18 cellular contexts compared by ENCODE assay signal in genomic region chr16:1548727-1549126, GRCh38. TPM values are rescaled to one million over a fixed set of nuclear protein-coding genes. Genes with fewer than 3 reads are reported as not detected.
A peak's percentile ranks its signal among the peaks of the same experiment; 100 is the strongest.
DNase-seq lines count a peak whose midpoint lies in the region; ATAC-seq and TF ChIP-seq lines count a peak whose summit lies in the region.
"Had no signal": no experiment of that assay in that cellular context is flagged by ENCODE, and none has a peak within 500 bp of the region (broad histone marks: within the 10 kb centered on the region; RNA-seq: fewer than 3 reads in every experiment).

No MANE protein-coding gene starts in this region.

- 11 to 55% methylated on average over 11 to 23 of the region's 23 CpGs for WGBS in esophagus squamous epithelium, 2 donors
- WGBS in aorta, 2 donors, result 87% methylated on average over 23 of the region's 23 CpGs

- H3K36me3 Mint-ChIP-seq in activated T-helper 17 cell treated with anti-CD3 and anti-CD28 coated beads, Interleukin-2, amount 50 U/mL, for 72 hours (ENCODE audit: low read depth), result peaks cover 53% of the 10 kb centered on the region

- H3K4me1 ChIP-seq in esophagus squamous epithelium, result peaks cover 8 to 87% (median 64%) of the 10 kb centered on the region in 3 donors
- peaks cover 51 to 64% (median 59%) of the 10 kb centered on the region in 3 donors for H3K4me1 ChIP-seq in skeletal muscle tissue (ENCODE audit: control insufficient read depth in 3 of 3, insufficient read depth in 3 of 3, low read length in 3 of 3)
- peaks cover 0 to 2% of the 10 kb centered on the region in 2 donors for H3K4me1 ChIP-seq in aorta (ENCODE audit: control insufficient read depth in 1 of 2, insufficient read depth in 2 of 2, low read length in 2 of 2)

- H3K4me1 Mint-ChIP-seq in activated T-helper 17 cell treated with anti-CD3 and anti-CD28 coated beads, Interleukin-2, amount 50 U/mL, for 72 hours, result peaks cover 14% of the 10 kb centered on the region

- H3K4me3 Mint-ChIP-seq in activated T-helper 17 cell treated with anti-CD3 and anti-CD28 coated beads, Interleukin-2, amount 50 U/mL, for 72 hours, result no peak overlapping the region
- H3K4me3 Mint-ChIP-seq: activated B cell treated with CpG ODN at 0.5 μM for 24 hours had no signal

- H3K27ac ChIP-seq in esophagus squamous epithelium, result peak overlapping the region; percentile 57 to 84 (median 70)
- peak overlapping the region; percentile 19 for H3K27ac ChIP-seq in skeletal muscle tissue (ENCODE audit: low read depth, low read length)
- H3K27ac ChIP-seq in aorta (ENCODE audit: low read depth in 1 of 2, low read length in 2 of 2), result peak overlapping the region in 1 of 2 donors; percentile 4

- no peaks in the 10 kb centered on the region for H3K9me3 Mint-ChIP-seq in activated T-helper 17 cell treated with anti-CD3 and anti-CD28 coated beads, Interleukin-2, amount 50 U/mL, for 72 hours
- H3K9me3 Mint-ChIP-seq: activated B cell treated with CpG ODN at 0.5 μM for 24 hours had no signal

- H3K9me3 ChIP-seq in esophagus squamous epithelium (no peaks in the 10 kb centered on the region), skeletal muscle tissue (ENCODE audit: control insufficient read depth in 3 of 3, low read length in 3 of 3) (no peaks in the 10 kb centered on the region), aorta (ENCODE audit: control insufficient read depth, low read length) (no peaks in the 10 kb centered on the region)

- H3K9ac ChIP-seq in skeletal muscle tissue (ENCODE audit: low read depth in 1 of 3, low read length in 3 of 3), result no peak overlapping the region

- TF ChIP-seq CTCF in esophagus squamous epithelium (IDR thresholded peaks at IDR 0.05), result no peak

- ATAC-seq in activated T-helper 17 cell treated with anti-CD3 and anti-CD28 coated beads, Interleukin-2, amount 50 U/mL, for 72 hours (replicated peaks), result no peak
- ATAC-seq in HG02970 (IDR thresholded peaks at IDR 0.05; ENCODE audit: low FRiP score, unreplicated experiment), result no peak
- no peak for ATAC-seq in aorta (ENCODE audit: low FRiP score)

- TF ChIP-seq POLR2A in esophagus squamous epithelium (IDR thresholded peaks at IDR 0.05), result no peak

- H3K27me3 Mint-ChIP-seq in activated T-helper 17 cell treated with anti-CD3 and anti-CD28 coated beads, Interleukin-2, amount 50 U/mL, for 72 hours, result no peaks in the 10 kb centered on the region
- H3K27me3 Mint-ChIP-seq: activated B cell treated with CpG ODN at 0.5 μM for 24 hours had no signal

- DNase-seq in HPDE6-E6E7 (ENCODE audit: extremely low spot score) (peak; percentile 82), esophagus squamous epithelium (lab: John Stamatoyannopoulos, UW) (no peak), DMS 273 (lab: John Stamatoyannopoulos, UW; ENCODE audit: unreplicated experiment) (no peak), SW 1271 (lab: John Stamatoyannopoulos, UW) (no peak), aorta (no peak)
- DNase-seq: activated B cell treated with CpG ODN at 0.5 μM for 24 hours; activated naive CD4-positive, alpha-beta T cell treated with anti-CD3 and anti-CD28 coated beads, Interleukin-2, amount 50 U/mL, for 16 hours; central memory CD4-positive, alpha-beta T cell; DMS79; NCI-H187 treated with DMSO at 0.1 percent for 48 hours; NCI-H526; stimulated activated CD4-positive, alpha-beta T cell treated with anti-CD3 and anti-CD28 coated beads, Interleukin-1b, Interleukin-23, amount 100 ng/mL, for 48 hours; T-helper 1 cell had no signal

- H3K36me3 ChIP-seq in esophagus squamous epithelium (peaks cover 0 to 59% (median 0%) of the 10 kb centered on the region in 3 donors), skeletal muscle tissue (ENCODE audit: control insufficient read depth in 3 of 3, insufficient read depth in 3 of 3, low read length in 3 of 3) (peaks cover 5 to 7% (median 5%) of the 10 kb centered on the region in 3 donors), aorta (ENCODE audit: control insufficient read depth in 1 of 2, insufficient read depth in 2 of 2, low read length in 1 of 2) (no peaks in the 10 kb centered on the region)

- H3K27me3 ChIP-seq in esophagus squamous epithelium, result no peaks in the 10 kb centered on the region
- H3K27me3 ChIP-seq in skeletal muscle tissue (ENCODE audit: control insufficient read depth in 3 of 3, insufficient read depth in 3 of 3, low read length in 3 of 3), result no peaks in the 10 kb centered on the region
- H3K27me3 ChIP-seq in aorta (ENCODE audit: control insufficient read depth in 1 of 2, insufficient read depth in 2 of 2, low read length in 1 of 2), result no peaks in the 10 kb centered on the region

- no peak overlapping the region for H3K4me3 ChIP-seq in esophagus squamous epithelium
- no peak overlapping the region for H3K4me3 ChIP-seq in skeletal muscle tissue (ENCODE audit: low read length in 3 of 3)
- no peak overlapping the region for H3K4me3 ChIP-seq in aorta (ENCODE audit: low read length in 2 of 2)

- peak overlapping the region; percentile 62 for H3K27ac Mint-ChIP-seq in activated T-helper 17 cell treated with anti-CD3 and anti-CD28 coated beads, Interleukin-2, amount 50 U/mL, for 72 hours
- H3K27ac Mint-ChIP-seq: activated B cell treated with CpG ODN at 0.5 μM for 24 hours had no signal

- intact Hi-C loops in esophagus squamous epithelium (cut with DNase I), result no loop called here
- intact Hi-C loops in aorta (cut with DNase I), result loop anchor here (5.0 kb wide), 3 partner anchors 36 to 64 kb away; partner anchors contain the start of genes TELO2 (in 2 of the 2), CRAMP1 (in 1 of the 2) and IFT140 (in 1 of the 2)

RNA-seq across cellular contexts. Expression of gene TMEM204, which starts 15.3 kb away (rescaled TPM):
- total RNA-seq in activated T-helper 17 cell treated with anti-CD3 and anti-CD28 coated beads, Interleukin-2, amount 50 U/mL, for 72 hours, result 10 to 100 TPM; 14.3 to 22.5 TPM
- total RNA-seq in esophagus squamous epithelium, result 10 to 100 TPM in 1 of 4 donors, 1 to 10 TPM in 3; 4.3 to 32.4 (median 7.9) TPM
- total RNA-seq in skeletal muscle tissue, result 8.9 TPM
- 10 to 100 TPM; 38.1 to 52.1 TPM for total RNA-seq in aorta
- 10 to 100 TPM; 34.7 to 74.5 TPM for polyA plus RNA-seq in aorta
- total RNA-seq: MCF 10A had no signal

RNA-seq across cellular contexts. Expression of gene TELO2, which starts 55.6 kb away (rescaled TPM):
- total RNA-seq in activated T-helper 17 cell treated with anti-CD3 and anti-CD28 coated beads, Interleukin-2, amount 50 U/mL, for 72 hours, result 10 to 100 TPM; 49.2 to 67.9 TPM
- total RNA-seq in esophagus squamous epithelium, result 10 to 100 TPM; 17.0 to 29.3 (median 21.4) TPM
- total RNA-seq in skeletal muscle tissue, result 11.0 TPM
- total RNA-seq in aorta, result 10 to 100 TPM; 25.6 to 28.2 TPM
- 10 to 100 TPM in 1 of 2 donors, 1 to 10 TPM in 1; 8.8 to 52.7 TPM for polyA plus RNA-seq in aorta

RNA-seq across cellular contexts. Expression of gene PTX4, which starts 60.0 kb away (rescaled TPM):
- total RNA-seq in activated T-helper 17 cell treated with anti-CD3 and anti-CD28 coated beads, Interleukin-2, amount 50 U/mL, for 72 hours, result not detected
- total RNA-seq in esophagus squamous epithelium (not detected), skeletal muscle tissue (1.0 TPM), aorta (under 1 TPM; 0.26 to 0.33 TPM)
- polyA plus RNA-seq in aorta, result not detected
- total RNA-seq: activated B cell treated with CpG ODN at 0.5 μM for 24 hours, MCF 10A had no signal
- polyA plus RNA-seq: BJ had no signal
